ENCODE assay signal across 8 cellular contexts in the genomic region with DNA sequence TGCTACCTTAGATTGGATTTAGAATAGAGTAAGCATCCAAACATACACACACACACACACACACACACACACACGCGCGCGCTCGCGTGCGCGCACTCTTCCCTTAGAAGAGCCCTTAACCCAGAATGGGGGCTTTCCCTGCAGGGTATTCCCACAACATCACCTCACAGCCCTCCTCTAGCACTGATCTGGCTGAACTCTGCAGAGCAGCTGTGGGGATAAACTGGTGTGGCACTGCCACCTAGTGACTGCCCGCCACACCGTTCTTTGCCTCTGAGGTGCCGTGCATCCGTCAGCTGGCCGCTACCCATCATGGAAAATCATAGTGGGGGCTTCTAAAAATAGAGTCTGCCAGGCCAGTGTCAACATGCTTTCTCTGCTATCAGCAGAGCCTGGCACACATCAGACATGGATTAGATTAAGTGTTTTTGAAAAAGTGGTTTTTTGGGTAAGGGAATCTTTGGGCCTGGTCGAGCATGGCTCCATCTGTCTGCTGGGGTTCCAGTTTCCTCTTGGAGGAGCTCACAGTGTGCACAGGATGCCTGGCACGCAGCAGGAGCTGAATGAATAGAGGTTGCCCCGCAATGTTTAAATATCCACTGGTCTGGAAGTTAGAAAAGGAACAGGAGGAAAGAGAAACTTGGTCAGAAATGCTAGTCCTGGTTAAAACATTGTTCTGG.
DNase-seq lines count a peak whose midpoint lies in the region; ATAC-seq and TF ChIP-seq lines count a peak whose summit lies in the region.

No MANE protein-coding gene starts in this region.

- H3K27ac Mint-ChIP-seq in mesothelial cell of epicardium, result peak overlapping the region; percentile 88
- no peak overlapping the region for H3K27ac Mint-ChIP-seq in stimulated activated memory B cell treated with anti-CD40 and anti-IgM and Interleukin-4, amounts not matched to agents 10 μg/mL and 1 μg/mL and 100 μg/mL, for 72 hours

- no peaks in the 10 kb centered on the region for H3K36me3 ChIP-seq in WERI-Rb-1

- no peaks in the 10 kb centered on the region for H3K9me3 ChIP-seq in WERI-Rb-1 (ENCODE audit: severe bottlenecking)

- H3K27me3 Mint-ChIP-seq in mesothelial cell of epicardium (ENCODE audit: low read depth), result no peaks in the 10 kb centered on the region
- peaks cover 18% of the 10 kb centered on the region for H3K27me3 Mint-ChIP-seq in stimulated activated memory B cell treated with anti-CD40 and anti-IgM and Interleukin-4, amounts not matched to agents 10 μg/mL and 1 μg/mL and 100 μg/mL, for 72 hours

- peak overlapping the region; percentile 28 for H3K4me3 Mint-ChIP-seq in mesothelial cell of epicardium
- H3K4me3 Mint-ChIP-seq in stimulated activated memory B cell treated with anti-CD40 and anti-IgM and Interleukin-4, amounts not matched to agents 10 μg/mL and 1 μg/mL and 100 μg/mL, for 72 hours, result no peak overlapping the region

- H3K27me3 ChIP-seq in WERI-Rb-1 (ENCODE audit: insufficient read depth, low read depth, severe bottlenecking), result peaks cover 21% of the 10 kb centered on the region

- H3K27ac ChIP-seq in WERI-Rb-1, result no peak overlapping the region

- H3K4me3 ChIP-seq in AG10803 (ENCODE audit: low read length) (no peak overlapping the region), WERI-Rb-1 (ENCODE audit: low read depth, low read length) (no peak overlapping the region)

- TF ChIP-seq CTCF in AG10803 (conservative IDR thresholded peaks at IDR 0.05; ENCODE audit: low read length), result peak; percentile 84
- TF ChIP-seq CTCF in WERI-Rb-1 (IDR thresholded peaks at IDR 0.05; ENCODE audit: low read depth, low read length), result peak; percentile 87
- peak; percentile 37 for TF ChIP-seq CTCF in mesothelial cell of epicardium (IDR thresholded peaks at IDR 0.05; ENCODE audit: unreplicated experiment)

- ATAC-seq in GM18498 (IDR thresholded peaks at IDR 0.05; ENCODE audit: unreplicated experiment), result peak; percentile 99
- peak; percentile 98 for ATAC-seq in HG02759 (IDR thresholded peaks at IDR 0.05; ENCODE audit: unreplicated experiment)
- ATAC-seq in stimulated activated memory B cell treated with anti-CD40 and anti-IgM and Interleukin-4, amounts not matched to agents 10 μg/mL and 1 μg/mL and 100 μg/mL, for 72 hours, result peak; percentile 94

- peaks cover 44% of the 10 kb centered on the region for H3K4me1 Mint-ChIP-seq in mesothelial cell of epicardium
- H3K4me1 Mint-ChIP-seq in stimulated activated memory B cell treated with anti-CD40 and anti-IgM and Interleukin-4, amounts not matched to agents 10 μg/mL and 1 μg/mL and 100 μg/mL, for 72 hours, result peaks cover 9% of the 10 kb centered on the region

- DNase-seq in AG10803 (ENCODE audit: low read depth), result peak; percentile 35
- DNase-seq in NCI-H1092 (lab: John Stamatoyannopoulos, UW), result peak; percentile 47
- DNase-seq in WERI-Rb-1, result peak; percentile 66
- peak; percentile 81 for DNase-seq in ecto neural progenitor cell (ENCODE audit: low spot score)
- peak; percentile 42 to 78 for DNase-seq in mesothelial cell of epicardium (ENCODE audit: low spot score in 2 of 2, unreplicated experiment in 2 of 2)

- H3K9me3 Mint-ChIP-seq in mesothelial cell of epicardium, result no peaks in the 10 kb centered on the region
- H3K9me3 Mint-ChIP-seq in stimulated activated memory B cell treated with anti-CD40 and anti-IgM and Interleukin-4, amounts not matched to agents 10 μg/mL and 1 μg/mL and 100 μg/mL, for 72 hours, result no peaks in the 10 kb centered on the region

- no peaks in the 10 kb centered on the region for H3K36me3 Mint-ChIP-seq in mesothelial cell of epicardium
- no peaks in the 10 kb centered on the region for H3K36me3 Mint-ChIP-seq in stimulated activated memory B cell treated with anti-CD40 and anti-IgM and Interleukin-4, amounts not matched to agents 10 μg/mL and 1 μg/mL and 100 μg/mL, for 72 hours

Comparison
In these comparisons a context has a peak if more than half of its experiments do, and no peak if none do; other contexts are left out.
1. CTCF ChIP-seq: peak in every context shown above with its lines; median percentile 87 in WERI-Rb-1; 84 in AG10803; 37 in mesothelial cell of epicardium.